ENCODE assay signal across 17 cellular contexts in genomic region chr3:115388166-115388565, GRCh38.
DNase-seq lines count a peak whose midpoint lies in the region; ATAC-seq and TF ChIP-seq lines count a peak whose summit lies in the region.
"Had no signal": no experiment of that assay in that cellular context is flagged by ENCODE, and none has a peak within 500 bp of the region (broad histone marks: within the 10 kb centered on the region; RNA-seq: fewer than 3 reads in every experiment).

No MANE protein-coding gene starts in this region.

- H3K27me3 ChIP-seq in adipocyte (replicated peaks; ENCODE audit: control insufficient read depth, insufficient read depth, low read length) (no peaks in the 10 kb centered on the region), WERI-Rb-1 (ENCODE audit: insufficient read depth, low read depth, severe bottlenecking) (no peaks in the 10 kb centered on the region), sigmoid colon (no peaks in the 10 kb centered on the region)
- H3K27me3 ChIP-seq: foreskin keratinocyte, thyroid gland had no signal

- TF ChIP-seq CTCF in WERI-Rb-1 (IDR thresholded peaks at IDR 0.05; ENCODE audit: low read depth, low read length), result no peak
- no peak for TF ChIP-seq CTCF in sigmoid colon (IDR thresholded peaks at IDR 0.05)

- DNase-seq in adipocyte (ENCODE audit: low read depth), result peak; percentile 26
- peak; percentile 56 for DNase-seq in fibroblast of peridontal ligament (ENCODE audit: extremely low read depth)
- DNase-seq in left kidney (ENCODE audit: low read depth, low spot score), result peak; percentile 29
- DNase-seq in superior temporal gyrus (ENCODE audit: extremely low spot score), result peak; percentile 62
- no peak for DNase-seq in WERI-Rb-1
- no peak for DNase-seq in DMS 273 treated with DMSO at 0.1 percent for 48 hours (lab: John Stamatoyannopoulos, UW)
- no peak for DNase-seq in activated naive CD4-positive, alpha-beta T cell treated with anti-CD3 and anti-CD28 coated beads, Interleukin-2, amount 50 U/mL, for 72 hours (ENCODE audit: low spot score in 2 of 2)
- no peak for DNase-seq in sigmoid colon
- DNase-seq: activated CD4-positive, alpha-beta T cell treated with anti-CD3 and anti-CD28 coated beads for 36 hours; AML-193; foreskin keratinocyte; H9; kidney glomerular epithelial cell; thyroid gland had no signal

- H3K36me3 ChIP-seq in adipocyte (ENCODE audit: control insufficient read depth, insufficient read depth, low read length, severe bottlenecking) (no peaks in the 10 kb centered on the region), WERI-Rb-1 (no peaks in the 10 kb centered on the region), sigmoid colon (no peaks in the 10 kb centered on the region)
- H3K36me3 ChIP-seq: thyroid gland had no signal

- no peaks in the 10 kb centered on the region for H3K4me1 ChIP-seq in adipocyte (ENCODE audit: control insufficient read depth, insufficient read depth, low read length)
- H3K4me1 ChIP-seq in sigmoid colon, result no peaks in the 10 kb centered on the region
- H3K4me1 ChIP-seq: foreskin keratinocyte, thyroid gland had no signal

- H3K27ac ChIP-seq in WERI-Rb-1 (no peak overlapping the region), sigmoid colon (no peak overlapping the region)
- H3K27ac ChIP-seq: foreskin keratinocyte, thyroid gland had no signal

- H3K4me3 ChIP-seq in adipocyte (ENCODE audit: low read length) (no peak overlapping the region), WERI-Rb-1 (ENCODE audit: low read depth, low read length) (no peak overlapping the region), sigmoid colon (no peak overlapping the region)
- H3K4me3 ChIP-seq: thyroid gland had no signal

- no peak for TF ChIP-seq EP300 in sigmoid colon (IDR thresholded peaks at IDR 0.05)

- H3K9ac ChIP-seq in adipocyte (ENCODE audit: low read length), result no peak overlapping the region

- no peaks in the 10 kb centered on the region for H3K36me3 Mint-ChIP-seq in activated naive CD4-positive, alpha-beta T cell treated with anti-CD3 and anti-CD28 coated beads, Interleukin-2, amount 50 U/mL, for 72 hours
- H3K36me3 Mint-ChIP-seq: stimulated activated memory B cell treated with anti-CD40 and anti-IgM and Interleukin-4, amounts not matched to agents 10 μg/mL and 1 μg/mL and 100 μg/mL, for 72 hours had no signal

- TF ChIP-seq POLR2A in sigmoid colon (IDR thresholded peaks at IDR 0.05), result no peak

- H3K27ac Mint-ChIP-seq in activated naive CD4-positive, alpha-beta T cell treated with anti-CD3 and anti-CD28 coated beads, Interleukin-2, amount 50 U/mL, for 72 hours, result no peak overlapping the region
- H3K27ac Mint-ChIP-seq: activated CD4-positive, alpha-beta T cell treated with anti-CD3 and anti-CD28 coated beads for 36 hours; activated T-helper 17 cell treated with anti-CD3 and anti-CD28 coated beads, Interleukin-2, amount 50 U/mL, for 72 hours; H9; stimulated activated memory B cell treated with anti-CD40 and anti-IgM and Interleukin-4, amounts not matched to agents 10 μg/mL and 1 μg/mL and 100 μg/mL, for 72 hours had no signal

- no peak for ATAC-seq in activated naive CD4-positive, alpha-beta T cell treated with anti-CD3 and anti-CD28 coated beads, Interleukin-2, amount 50 U/mL, for 72 hours
- ATAC-seq: activated CD4-positive, alpha-beta T cell treated with anti-CD3 and anti-CD28 coated beads for 36 hours; activated T-helper 17 cell treated with anti-CD3 and anti-CD28 coated beads, Interleukin-2, amount 50 U/mL, for 72 hours; foreskin keratinocyte; stimulated activated memory B cell treated with anti-CD40 and anti-IgM and Interleukin-4, amounts not matched to agents 10 μg/mL and 1 μg/mL and 100 μg/mL, for 72 hours had no signal

- intact Hi-C loops in sigmoid colon (cut with DNase I), result no loop called here

- H3K9me3 ChIP-seq in adipocyte (ENCODE audit: control insufficient read depth, low read length) (no peaks in the 10 kb centered on the region), WERI-Rb-1 (ENCODE audit: severe bottlenecking) (no peaks in the 10 kb centered on the region), sigmoid colon (no peaks in the 10 kb centered on the region)
- H3K9me3 ChIP-seq: thyroid gland had no signal

- WGBS in sigmoid colon, 2 donors, result 67 to 72% methylated on average over 1 of the region's 1 CpG

- H3K9me3 Mint-ChIP-seq in activated naive CD4-positive, alpha-beta T cell treated with anti-CD3 and anti-CD28 coated beads, Interleukin-2, amount 50 U/mL, for 72 hours, result no peaks in the 10 kb centered on the region
- H3K9me3 Mint-ChIP-seq: activated T-helper 17 cell treated with anti-CD3 and anti-CD28 coated beads, Interleukin-2, amount 50 U/mL, for 72 hours; H9; neural crest cell; stimulated activated memory B cell treated with anti-CD40 and anti-IgM and Interleukin-4, amounts not matched to agents 10 μg/mL and 1 μg/mL and 100 μg/mL, for 72 hours had no signal

Comparison
In these comparisons a context has a peak if more than half of its experiments do, and no peak if none do; other contexts are left out.
1. DNase-seq: peak in adipocyte (single experiment), fibroblast of peridontal ligament (single experiment), left kidney (single experiment) and superior temporal gyrus (single experiment); none in WERI-Rb-1 (single experiment), DMS 273 treated with DMSO at 0.1 percent for 48 hours (single experiment), activated naive CD4-positive, alpha-beta T cell treated with anti-CD3 and anti-CD28 coated beads, Interleukin-2, amount 50 U/mL, for 72 hours (0 of 2) and sigmoid colon (single experiment).